Comparison of ENCODE assay signal across 8 cellular contexts in genomic region chr12:8032242-8033152, GRCh38. TPM values are rescaled to one million over a fixed set of nuclear protein-coding genes. Genes with fewer than 3 reads are reported as not detected.
DNase-seq lines count a peak whose midpoint lies in the region; ATAC-seq and TF ChIP-seq lines count a peak whose summit lies in the region.

FOXJ2 (plus strand) TSS chr12:8032716; CDS start chr12:8039833, 7,117 bp downstream.

- H3K56ac ChIP-seq in IMR-90 (ENCODE audit: extremely low read depth, insufficient read depth, low read length) = peak within 1 kb of the TSS; percentile 76

- H3K23ac ChIP-seq in IMR-90 (ENCODE audit: low read depth, low read length) = peak within 1 kb of the TSS; percentile 97

- H3K14ac ChIP-seq in IMR-90 (replicated peaks; ENCODE audit: low read depth, low read length) = peak within 1 kb of the TSS; percentile 97

- H3K36me3 Mint-ChIP-seq in activated naive CD4-positive, alpha-beta T cell treated with anti-CD3 and anti-CD28 coated beads, Interleukin-2, amount 50 U/mL, for 72 hours = peaks cover 6 to 13% of the 10 kb centered on the region in 2 donors

- TF ChIP-seq POLR2A in IMR-90 (IDR thresholded peaks at IDR 0.05; ENCODE audit: low read depth, low read length) (peak; percentile 74), ovary (IDR thresholded peaks at IDR 0.05) (peak; percentile 60), thyroid gland (IDR thresholded peaks at IDR 0.05) (peak; percentile 39 to 83)

- peak within 1 kb of the TSS; percentile 69 to 82 for H4K8ac ChIP-seq in IMR-90 (ENCODE audit: low read depth in 2 of 2, low read length in 2 of 2)

- ATAC-seq in GM21526 (IDR thresholded peaks at IDR 0.05; ENCODE audit: low FRiP score, unreplicated experiment) = peak; percentile 59
- ATAC-seq in IMR-90 (ENCODE audit: low read depth) = peak; percentile 92
- peak; percentile 90 for ATAC-seq in SK-N-SH treated with all-trans-retinoic acid at 6 μM for 48 hours
- ATAC-seq in activated naive CD4-positive, alpha-beta T cell treated with anti-CD3 and anti-CD28 coated beads, Interleukin-2, amount 50 U/mL, for 72 hours = peak; percentile 76 to 91

- peak within 1 kb of the TSS; percentile 82 for H2BK5ac ChIP-seq in IMR-90 (ENCODE audit: low read depth, low read length, poor library complexity, severe bottlenecking)

- H3K36me3 ChIP-seq in IMR-90 (ENCODE audit: control insufficient read depth, insufficient read depth, low read length) = no peaks in the 10 kb centered on the region; the same call in 1 of the 2 replicates
- H3K36me3 ChIP-seq in ovary = no peaks in the 10 kb centered on the region
- H3K36me3 ChIP-seq in thyroid gland = no peaks in the 10 kb centered on the region

- in situ Hi-C loops in IMR-90 (cut with MboI; ENCODE audit: low sequenced_read_pairs) = loop anchor here (25.0 kb wide), 1 partner anchor 395 kb away; no protein-coding TSS in a partner anchor

- dilution Hi-C loops in IMR-90 (cut with HindIII; ENCODE audit: low sequenced_read_pairs, unreplicated experiment) = no loop called here

- WGBS in IMR-90 (ENCODE audit: extremely low coverage in 2 of 2, insufficient read length in 1 of 2), 2 experiments = 1% methylated on average over 32 of the region's 93 CpGs; no CpG with 5 or more reads in 1 of the 2 experiments
- 0% methylated on average over 43 to 87 of the region's 93 CpGs for WGBS in ovary, 3 donors
- 1 to 2% methylated on average over 10 to 33 of the region's 93 CpGs for WGBS in thyroid gland, 2 donors

- peak within 1 kb of the TSS; percentile 98 for H2AK9ac ChIP-seq in IMR-90 (replicated peaks; ENCODE audit: low read depth, low read length, poor library complexity)

- H3K4me1 ChIP-seq in IMR-90 (ENCODE audit: control insufficient read depth, insufficient read depth, low read length) (peaks cover 16% of the 10 kb centered on the region), ovary (ENCODE audit: insufficient read depth) (peaks cover 11% of the 10 kb centered on the region), thyroid gland (peaks cover 41 to 42% of the 10 kb centered on the region in 2 donors)

- peak within 1 kb of the TSS; percentile 87 for H3K4me2 ChIP-seq in IMR-90 (ENCODE audit: low read depth, low read length)

- TF ChIP-seq CTCF in IMR-90 (conservative IDR thresholded peaks at IDR 0.05; ENCODE audit: low read depth, low read length) (no peak), ovary (IDR thresholded peaks at IDR 0.05) (no peak), thyroid gland (IDR thresholded peaks at IDR 0.05) (peak in 1 of 6 experiments; percentile 1)

- CTCF ChIA-PET in IMR-90 (lab: Yijun Ruan, JAX) = interaction anchor here (0.6 kb wide), 1 partner anchor 39 kb away, joined by 4 read pairs; no protein-coding TSS in a partner anchor

- H2BK120ac ChIP-seq in IMR-90 (ENCODE audit: low read depth, low read length) = peak within 1 kb of the TSS; percentile 69

- peak within 1 kb of the TSS; percentile 42; the same call in 1 of the 3 replicates for H2BK15ac ChIP-seq in IMR-90 (ENCODE audit: low read depth, low read length)

- H3K27me3 ChIP-seq in IMR-90 (ENCODE audit: control insufficient read depth, insufficient read depth, low read length) = no peaks in the 10 kb centered on the region
- H3K27me3 ChIP-seq in ovary = no peaks in the 10 kb centered on the region
- no peaks in the 10 kb centered on the region for H3K27me3 ChIP-seq in thyroid gland

- H3K79me1 ChIP-seq in IMR-90 (ENCODE audit: low read depth in 1 of 2, low read length in 2 of 2) = peaks cover 26 to 54% of the 10 kb centered on the region in 2 experiments; a peak in 3 of 4 replicates

- peak within 1 kb of the TSS; percentile 88 for H3K27ac ChIP-seq in IMR-90 (ENCODE audit: insufficient read depth, low read length)
- peak within 1 kb of the TSS; percentile 91 to 98 for H3K27ac ChIP-seq in ovary
- H3K27ac ChIP-seq in thyroid gland = peak within 1 kb of the TSS; percentile 95 to 96 (median 95)

- H3K9me3 ChIP-seq in IMR-90 (ENCODE audit: control insufficient read depth, insufficient read depth, low read length) = no peaks in the 10 kb centered on the region
- no peaks in the 10 kb centered on the region for H3K9me3 ChIP-seq in ovary
- H3K9me3 ChIP-seq in thyroid gland = no peaks in the 10 kb centered on the region

- H3K4ac ChIP-seq in IMR-90 (ENCODE audit: low read depth, low read length) = peak within 1 kb of the TSS; percentile 94

- no peak for TF ChIP-seq RAD21 in IMR-90 (IDR thresholded peaks at IDR 0.05; ENCODE audit: low read length)

- H3K9me3 Mint-ChIP-seq in activated naive CD4-positive, alpha-beta T cell treated with anti-CD3 and anti-CD28 coated beads, Interleukin-2, amount 50 U/mL, for 72 hours = no peaks in the 10 kb centered on the region

- peak within 1 kb of the TSS; percentile 93 for H4K91ac ChIP-seq in IMR-90 (ENCODE audit: insufficient read depth, low read depth, low read length)

- no peak for TF ChIP-seq EP300 in ovary (IDR thresholded peaks at IDR 0.05)

- H3K9ac ChIP-seq in IMR-90 (ENCODE audit: low read depth, low read length) = peak within 1 kb of the TSS; percentile 89

- H3K9me1 ChIP-seq in IMR-90 (ENCODE audit: insufficient read depth, low read length) = peaks cover 29% of the 10 kb centered on the region

- H4K20me1 ChIP-seq in IMR-90 (ENCODE audit: insufficient read depth, low read length) = peaks cover 32% of the 10 kb centered on the region; the same call in 1 of the 2 replicates

- H4K5ac ChIP-seq in IMR-90 (ENCODE audit: low read depth, low read length) = peak within 1 kb of the TSS; percentile 22

- peak within 1 kb of the TSS; percentile 98 for H2AFZ ChIP-seq in IMR-90 (replicated peaks; ENCODE audit: low read length, poor library complexity)

- H3K4me3 ChIP-seq in IMR-90 (ENCODE audit: insufficient read depth, low read depth, low read length) = peak within 1 kb of the TSS; percentile 84
- H3K4me3 ChIP-seq in ovary = peak within 1 kb of the TSS; percentile 69
- H3K4me3 ChIP-seq in thyroid gland (replicated peaks in 1 of 3) = peak within 1 kb of the TSS; percentile 94 to 100 (median 97)

- peak within 1 kb of the TSS; percentile 38 for H2BK20ac ChIP-seq in IMR-90 (ENCODE audit: low read depth, low read length)

- peak; percentile 43 for DNase-seq in DMS153 treated with DMSO at 0.1 percent for 48 hours (lab: John Stamatoyannopoulos, UW; ENCODE audit: unreplicated experiment)
- DNase-seq in IMR-90 = peak; percentile 58
- DNase-seq in activated naive CD4-positive, alpha-beta T cell treated with anti-CD3 and anti-CD28 coated beads, Interleukin-2, amount 50 U/mL, for 72 hours (ENCODE audit: low spot score in 2 of 2) = peak; percentile 72 to 75
- DNase-seq in head of caudate nucleus = peak in 40 of 42 donors; percentile 55 to 90 (median 80)
- peak; percentile 77 to 91 (median 87) for DNase-seq in ovary
- DNase-seq in thyroid gland = peak; percentile 74 to 82

- BruUV-seq in IMR-90 (replicated peaks; lab: Mats Ljungman, UMichigan) = no TSS peak

- intact Hi-C loops in IMR-90 (cut with micrococcal nuclease) (loop anchor here (1.0 kb wide), 1 partner anchor 99 kb away; no protein-coding TSS in a partner anchor), head of caudate nucleus (cut with DNase I) (no loop called here), ovary (cut with DNase I) (no loop called here), thyroid gland (cut with DNase I) (loop anchor here (5.0 kb wide), 1 partner anchor 50 kb away; the partner anchor contains the start of gene NECAP1)

- H2AK5ac ChIP-seq in IMR-90 (ENCODE audit: low read depth, low read length) = peak within 1 kb of the TSS; percentile 95

- H3K18ac ChIP-seq in IMR-90 (ENCODE audit: low read depth, low read length) = peak within 1 kb of the TSS; percentile 55

- H3K27ac Mint-ChIP-seq in activated naive CD4-positive, alpha-beta T cell treated with anti-CD3 and anti-CD28 coated beads, Interleukin-2, amount 50 U/mL, for 72 hours = peak within 1 kb of the TSS; percentile 56 to 88

- POLR2A ChIA-PET in IMR-90 (lab: Charles Lee; ENCODE audit: unreplicated experiment) = interaction anchor here (0.5 kb wide), 1 partner anchor 96 kb away, joined by 4 read pairs; no protein-coding TSS in a partner anchor

TF ChIP-seq in IMR-90, 13 proteins besides CTCF, POLR2A, EP300 and RAD21:
- TF ChIP-seq MXI1 (IDR thresholded peaks at IDR 0.05; ENCODE audit: borderline replicate concordance, low read depth, low read length) = peak; percentile 68
- no peak for TF ChIP-seq RCOR1 (IDR thresholded peaks at IDR 0.05; ENCODE audit: insufficient replicate concordance, low read length)
- TF ChIP-seq MAZ (IDR thresholded peaks at IDR 0.05; ENCODE audit: borderline replicate concordance, low read depth, low read length) = peak; percentile 39; the same call in 1 of the 2 replicates
TF ChIP-seq in IMR-90: peak in this region for 2.

TF ChIP-seq in SK-N-SH treated with all-trans-retinoic acid at 6 μM for 48 hours, 23 proteins besides CTCF, POLR2A, EP300 and RAD21:
- no peak for TF ChIP-seq ISL1 (CRISPR knock-in tag; IDR thresholded peaks at IDR 0.05)
- no peak for TF ChIP-seq ZFP30 (CRISPR knock-in tag; IDR thresholded peaks at IDR 0.05)
- TF ChIP-seq BACH2 (CRISPR knock-in tag; IDR thresholded peaks at IDR 0.05; ENCODE audit: borderline replicate concordance) = no peak
- no peak for TF ChIP-seq SNAI2 (CRISPR knock-in tag; IDR thresholded peaks at IDR 0.05)
TF ChIP-seq in SK-N-SH treated with all-trans-retinoic acid at 6 μM for 48 hours: peak in this region for 0.

RNA-seq across cellular contexts. Expression of gene FOXJ2, which starts in this region (rescaled TPM):
- total RNA-seq in IMR-90 (2012; rRNA removed) (3.0 and 3.9 TPM in 2 replicates), ovary (10 to 100 TPM; 10.5 to 30.8 (median 28.3) TPM), thyroid gland (10 to 100 TPM; 14.0 to 18.3 (median 14.9) TPM)
- polyA plus RNA-seq in IMR-90 (2012; rRNA removed) (8.4 and 8.5 TPM in 2 replicates), ovary (10 to 100 TPM; 16.8 to 32.1 TPM)
- 2.5 and 5.1 TPM in 2 replicates for polyA plus RNA-seq in IMR-90 (2012; cell fraction: cytosol; rRNA removed)
- 12.8 and 13.4 TPM in 2 replicates for polyA plus RNA-seq in IMR-90 (2012; cell fraction: nucleus; rRNA removed; ENCODE audit: low replicate concordance)
- 10 to 100 TPM; 14.3 to 16.9 TPM for total RNA-seq in activated naive CD4-positive, alpha-beta T cell treated with anti-CD3 and anti-CD28 coated beads, Interleukin-2, amount 50 U/mL, for 72 hours

Comparison
In these comparisons a context has a peak if more than half of its experiments do, and no peak if none do; other contexts are left out.
1. Peak in every context shown above with its lines: DNase-seq, ATAC-seq, H3K4me3 ChIP-seq and H3K27ac ChIP-seq.
2. intact Hi-C loops: an anchor here in IMR-90 (1.0 kb wide) and thyroid gland (5.0 kb wide); none called in head of caudate nucleus and ovary.